Comparison of ENCODE assay signal across 1 cellular context in genomic region chr2:11104794-11105660, GRCh38.
TF ChIP-seq lines count a peak whose summit lies in the region.

No MANE protein-coding gene starts in this region.

TF ChIP-seq in IMR-90, 13 proteins besides CTCF, POLR2A, EP300 and RAD21:
- TF ChIP-seq, protein P1, sequence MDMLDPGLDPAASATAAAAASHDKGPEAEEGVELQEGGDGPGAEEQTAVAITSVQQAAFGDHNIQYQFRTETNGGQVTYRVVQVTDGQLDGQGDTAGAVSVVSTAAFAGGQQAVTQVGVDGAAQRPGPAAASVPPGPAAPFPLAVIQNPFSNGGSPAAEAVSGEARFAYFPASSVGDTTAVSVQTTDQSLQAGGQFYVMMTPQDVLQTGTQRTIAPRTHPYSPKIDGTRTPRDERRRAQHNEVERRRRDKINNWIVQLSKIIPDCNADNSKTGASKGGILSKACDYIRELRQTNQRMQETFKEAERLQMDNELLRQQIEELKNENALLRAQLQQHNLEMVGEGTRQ (IDR thresholded peaks at IDR 0.05; ENCODE audit: low read depth, low read length): no peak
- TF ChIP-seq RFX5 (IDR thresholded peaks at IDR 0.05; ENCODE audit: low read depth, low read length) (no peak), MAZ (IDR thresholded peaks at IDR 0.05; ENCODE audit: borderline replicate concordance, low read depth, low read length) (no peak), RCOR1 (IDR thresholded peaks at IDR 0.05; ENCODE audit: insufficient replicate concordance, low read length) (no peak), CHD1 (IDR thresholded peaks at IDR 0.05; ENCODE audit: low read depth, low read length) (no peak), NFE2L2 (IDR thresholded peaks at IDR 0.05; ENCODE audit: low read depth, low read length) (no peak), FOS (IDR thresholded peaks at IDR 0.05; ENCODE audit: low read depth, low read length) (no peak), MXI1 (IDR thresholded peaks at IDR 0.05; ENCODE audit: borderline replicate concordance, low read depth, low read length) (no peak), CEBPB (IDR thresholded peaks at IDR 0.05; ENCODE audit: low read depth, low read length) (no peak)
- TF ChIP-seq, protein P2, sequence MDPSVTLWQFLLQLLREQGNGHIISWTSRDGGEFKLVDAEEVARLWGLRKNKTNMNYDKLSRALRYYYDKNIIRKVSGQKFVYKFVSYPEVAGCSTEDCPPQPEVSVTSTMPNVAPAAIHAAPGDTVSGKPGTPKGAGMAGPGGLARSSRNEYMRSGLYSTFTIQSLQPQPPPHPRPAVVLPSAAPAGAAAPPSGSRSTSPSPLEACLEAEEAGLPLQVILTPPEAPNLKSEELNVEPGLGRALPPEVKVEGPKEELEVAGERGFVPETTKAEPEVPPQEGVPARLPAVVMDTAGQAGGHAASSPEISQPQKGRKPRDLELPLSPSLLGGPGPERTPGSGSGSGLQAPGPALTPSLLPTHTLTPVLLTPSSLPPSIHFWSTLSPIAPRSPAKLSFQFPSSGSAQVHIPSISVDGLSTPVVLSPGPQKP (IDR thresholded peaks at IDR 0.05; ENCODE audit: borderline replicate concordance, low read depth, low read length): no peak
